Comparison of ENCODE assay signal across 1 cellular context in genomic region chr12:106135075-106135474, GRCh38.
TF ChIP-seq lines count a peak whose summit lies in the region.

No MANE protein-coding gene starts in this region.

TF ChIP-seq in A549, 52 proteins besides CTCF, POLR2A, EP300 and RAD21 (continued from another document):
- no peak for TF ChIP-seq REST (IDR thresholded peaks at IDR 0.05)
- no peak for TF ChIP-seq CBX2 (IDR thresholded peaks at IDR 0.05; ENCODE audit: borderline replicate concordance, low read depth)
- no peak for TF ChIP-seq EHMT2 (IDR thresholded peaks at IDR 0.05; ENCODE audit: low read depth)
